9 cellular contexts compared by ENCODE assay signal in genomic region chr1:212218911-212219310, GRCh38.
A peak's percentile ranks its signal among the peaks of the same experiment; 100 is the strongest.
DNase-seq lines count a peak whose midpoint lies in the region; ATAC-seq and TF ChIP-seq lines count a peak whose summit lies in the region.
"Had no signal": no experiment of that assay in that cellular context is flagged by ENCODE, and none has a peak within 500 bp of the region (broad histone marks: within the 10 kb centered on the region; RNA-seq: fewer than 3 reads in every experiment).

No MANE protein-coding gene starts in this region.

- no peak overlapping the region for H2AFZ ChIP-seq in smooth muscle cell (ENCODE audit: low read depth)
- H2AFZ ChIP-seq in H9 (ENCODE audit: low read length) = no peak overlapping the region

- no peak overlapping the region for H2AK5ac ChIP-seq in H9 (ENCODE audit: insufficient read length, low read length)

- no peak overlapping the region for H3K23ac ChIP-seq in H9 (ENCODE audit: insufficient read length, low read depth, low read length)

- H3K27ac Mint-ChIP-seq in activated T-helper 17 cell treated with anti-CD3 and anti-CD28 coated beads, Interleukin-2, amount 50 U/mL, for 72 hours = peak overlapping the region; percentile 42
- H3K27ac Mint-ChIP-seq in H9 = no peak overlapping the region

- no peaks in the 10 kb centered on the region for H3K36me3 ChIP-seq in smooth muscle cell (ENCODE audit: low read depth)

- no peaks in the 10 kb centered on the region for H3K79me1 ChIP-seq in H9 (ENCODE audit: insufficient read depth, low read depth, low read length, poor library complexity, severe bottlenecking)

- H3T11ph ChIP-seq in H9 (ENCODE audit: low read length) = no peak overlapping the region

- H2BK12ac ChIP-seq in H9 (ENCODE audit: insufficient read length, low read depth, low read length) = no peak overlapping the region

- no peak overlapping the region for H3K4ac ChIP-seq in H9 (ENCODE audit: low read depth, low read length)

- H3K4me1 ChIP-seq in smooth muscle cell (ENCODE audit: low read depth) (peaks cover 14% of the 10 kb centered on the region), H9 (ENCODE audit: insufficient read depth, low read length) (no peaks in the 10 kb centered on the region)

- H2BK120ac ChIP-seq in H9 (ENCODE audit: low read depth, low read length, poor library complexity, severe bottlenecking) = no peak overlapping the region

- H3K56ac ChIP-seq in H9 (ENCODE audit: insufficient read length, low read depth, low read length) = no peak overlapping the region

- H3K4me3 Mint-ChIP-seq in activated T-helper 17 cell treated with anti-CD3 and anti-CD28 coated beads, Interleukin-2, amount 50 U/mL, for 72 hours = peak overlapping the region; percentile 26
- no peak overlapping the region for H3K4me3 Mint-ChIP-seq in H9
- H3K4me3 Mint-ChIP-seq: brain had no signal

- H3F3A ChIP-seq in smooth muscle cell (ENCODE audit: low read depth) = peaks cover 5% of the 10 kb centered on the region

- no peak overlapping the region for H2BK20ac ChIP-seq in H9 (ENCODE audit: low read depth, low read length, poor library complexity, severe bottlenecking)

- no peak overlapping the region for H3K9ac ChIP-seq in smooth muscle cell (ENCODE audit: low read depth)
- no peak overlapping the region for H3K9ac ChIP-seq in H9 (ENCODE audit: extremely low read depth, insufficient read length, low read length)

- 8% methylated on average over 2 of the region's 2 CpGs for WGBS in smooth muscle cell (ENCODE audit: low lambda C conversion rate)
- WGBS in H9 (ENCODE audit: extremely low coverage, insufficient read length, low lambda C conversion rate) = no CpG with 5 or more reads among the region's 2 CpGs

- H3K79me2 ChIP-seq in smooth muscle cell (ENCODE audit: low read depth) (no peaks in the 10 kb centered on the region), H9 (ENCODE audit: insufficient read depth, low read length) (no peaks in the 10 kb centered on the region)

- H3K18ac ChIP-seq in H9 (ENCODE audit: insufficient read length, low read depth, low read length) = no peak overlapping the region

- H4K8ac ChIP-seq in H9 (replicated peaks; ENCODE audit: insufficient read length, low read depth, low read length) = no peak overlapping the region

- no peaks in the 10 kb centered on the region for H3K23me2 ChIP-seq in H9 (ENCODE audit: insufficient read length, low read depth, low read length, poor library complexity, severe bottlenecking)

- no peaks in the 10 kb centered on the region for H3K36me3 Mint-ChIP-seq in activated T-helper 17 cell treated with anti-CD3 and anti-CD28 coated beads, Interleukin-2, amount 50 U/mL, for 72 hours (ENCODE audit: low read depth)
- no peaks in the 10 kb centered on the region; a peak in 1 of 7 replicates for H3K36me3 Mint-ChIP-seq in H9 (ENCODE audit: insufficient read depth in 1 of 3, low read depth in 3 of 3)
- H3K36me3 Mint-ChIP-seq: brain had no signal

- H2BK15ac ChIP-seq in H9 (ENCODE audit: low read depth, low read length) = no peak overlapping the region

- H3K27me3 Mint-ChIP-seq in activated T-helper 17 cell treated with anti-CD3 and anti-CD28 coated beads, Interleukin-2, amount 50 U/mL, for 72 hours = no peaks in the 10 kb centered on the region
- no peaks in the 10 kb centered on the region for H3K27me3 Mint-ChIP-seq in H9 (ENCODE audit: low read depth)
- H3K27me3 Mint-ChIP-seq: brain had no signal

- peak; percentile 24 for DNase-seq in stimulated activated CD4-positive, alpha-beta T cell treated with anti-CD3 and anti-CD28 coated beads, Interleukin-4, amount 100 ng/mL, for 24 hours
- no peak for DNase-seq in stimulated activated CD4-positive, alpha-beta T cell treated with anti-CD3 and anti-CD28 coated beads, Interleukin-4, amount 100 ng/mL, for 4 hours
- DNase-seq in smooth muscle cell (lab: John Stamatoyannopoulos, UW; ENCODE audit: unreplicated experiment) (no peak), H9 (no peak)
- DNase-seq in central memory CD4-positive, alpha-beta T cell = no peak
- no peak for DNase-seq in activated CD8-positive, alpha-beta memory T cell treated with anti-CD3 and anti-CD28 coated beads, Interleukin-2, amount 50 U/mL, for 4 hours

- H3K9me3 ChIP-seq in smooth muscle cell (replicated peaks; ENCODE audit: low read depth) (no peaks in the 10 kb centered on the region), H9 (ENCODE audit: control insufficient read depth, low read depth, low read length) (no peaks in the 10 kb centered on the region)

- H3K4me3 ChIP-seq in smooth muscle cell = no peak overlapping the region

- H3K27ac ChIP-seq in smooth muscle cell (ENCODE audit: low read depth) (peak overlapping the region; percentile 40), H9 (ENCODE audit: insufficient read length, low read depth, low read length) (no peak overlapping the region)

- H2BK5ac ChIP-seq in H9 (ENCODE audit: insufficient read length, low read length) = no peak overlapping the region

- H3K27me3 ChIP-seq in smooth muscle cell (ENCODE audit: low read depth) = no peaks in the 10 kb centered on the region
- no peaks in the 10 kb centered on the region for H3K27me3 ChIP-seq in H9 (ENCODE audit: insufficient read depth, low read length)

- TF ChIP-seq CTCF in smooth muscle cell (IDR thresholded peaks at IDR 0.05; ENCODE audit: borderline replicate concordance, insufficient read depth, poor library complexity, severe bottlenecking) (no peak), H9 (conservative IDR thresholded peaks at IDR 0.05) (no peak)

- peaks cover 11% of the 10 kb centered on the region for H3K4me1 Mint-ChIP-seq in activated T-helper 17 cell treated with anti-CD3 and anti-CD28 coated beads, Interleukin-2, amount 50 U/mL, for 72 hours
- H3K4me1 Mint-ChIP-seq in H9 = peaks cover 24 to 31% of the 10 kb centered on the region in 2 experiments

- peak; percentile 83 for ATAC-seq in HG03045 (IDR thresholded peaks at IDR 0.05; ENCODE audit: unreplicated experiment)
- peak; percentile 96 for ATAC-seq in activated T-helper 17 cell treated with anti-CD3 and anti-CD28 coated beads, Interleukin-2, amount 50 U/mL, for 72 hours (replicated peaks)

- H4K5ac ChIP-seq in H9 (ENCODE audit: insufficient read length, low read depth, low read length) = no peak overlapping the region

- no peak overlapping the region for H3K14ac ChIP-seq in H9 (ENCODE audit: insufficient read depth, low read length)

- no peaks in the 10 kb centered on the region for H4K20me1 ChIP-seq in smooth muscle cell (ENCODE audit: low read depth)
- no peaks in the 10 kb centered on the region for H4K20me1 ChIP-seq in H9 (ENCODE audit: control insufficient read depth, insufficient read depth, insufficient read length)

- H3K4me2 ChIP-seq in smooth muscle cell = peak overlapping the region; percentile 64
- H3K4me2 ChIP-seq in H9 (ENCODE audit: insufficient read depth, insufficient read length, low read length) = no peak overlapping the region

- no peaks in the 10 kb centered on the region for H3K9me3 Mint-ChIP-seq in activated T-helper 17 cell treated with anti-CD3 and anti-CD28 coated beads, Interleukin-2, amount 50 U/mL, for 72 hours
- no peaks in the 10 kb centered on the region for H3K9me3 Mint-ChIP-seq in H9

- no peak overlapping the region for H4K91ac ChIP-seq in H9 (ENCODE audit: insufficient read length, low read depth, low read length)
